10 cellular contexts compared by ENCODE assay signal in the genomic region with DNA sequence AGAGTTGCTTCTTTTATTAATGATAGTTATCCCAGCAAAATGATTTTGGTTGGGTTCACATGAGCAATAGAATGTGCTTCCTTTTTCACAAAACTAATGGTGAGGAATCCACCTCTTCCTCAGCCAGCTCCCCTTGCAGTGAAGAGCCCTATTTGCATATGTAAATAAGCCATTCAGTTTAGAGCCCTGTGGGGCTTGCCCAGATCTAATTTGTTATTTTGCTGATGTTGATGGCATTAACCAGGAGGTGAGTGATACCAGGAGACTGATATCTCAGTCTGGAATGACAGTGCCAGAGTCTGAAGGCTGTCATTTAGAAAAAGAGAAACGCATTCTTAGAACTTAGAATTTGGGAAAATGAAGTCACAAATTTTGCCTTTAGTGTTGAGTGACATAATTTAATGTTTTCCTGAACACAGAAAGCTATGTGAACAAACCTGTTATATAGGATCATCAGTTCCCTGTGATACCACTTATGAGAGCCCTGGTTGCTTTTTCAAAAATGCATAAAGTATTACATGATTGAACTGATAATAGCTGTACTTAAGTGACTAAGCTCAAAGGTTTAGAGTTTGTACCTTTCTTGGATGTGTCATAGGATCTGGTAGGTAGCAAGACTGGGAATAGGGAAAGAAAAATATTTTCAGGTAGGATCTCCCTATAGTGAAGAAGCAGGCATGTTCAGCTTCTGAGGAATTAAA.
"Had no signal": no experiment of that assay in that cellular context is flagged by ENCODE, and none has a peak within 500 bp of the region (broad histone marks: within the 10 kb centered on the region; RNA-seq: fewer than 3 reads in every experiment).

No MANE protein-coding gene starts in this region.

- H3K4me3 ChIP-seq: right atrium auricular region, transverse colon had no signal

- H3K27ac ChIP-seq: right atrium auricular region, transverse colon had no signal

- H3K4me1 Mint-ChIP-seq: activated CD4-positive, alpha-beta T cell treated with anti-CD3 and anti-CD28 coated beads, Interleukin-2, amount 10 ng/mL, durations not matched to agents 7 days and 5 days; natural killer cell had no signal

- H3K27me3 ChIP-seq: right atrium auricular region, transverse colon had no signal

- ATAC-seq: natural killer cell; stimulated activated naive CD8-positive, alpha-beta T cell treated with anti-CD3 and anti-CD28 coated beads, Interleukin-15, Interleukin-2, amounts not matched to agents 100 U/mL and 50 U/mL, for 24 hours had no signal

- DNase-seq: activated CD4-positive, alpha-beta T cell treated with anti-CD3 and anti-CD28 coated beads, Interleukin-2, amount 10 ng/mL, durations not matched to agents 7 days and 5 days; activated CD8-positive, alpha-beta memory T cell treated with anti-CD3 and anti-CD28 coated beads for 24 hours; activated naive CD4-positive, alpha-beta T cell treated with anti-CD3 and anti-CD28 coated beads, Interleukin-2, amount 50 U/mL, for 16 hours; natural killer cell; stimulated activated CD4-positive, alpha-beta T cell treated with anti-CD3 and anti-CD28 coated beads, Interleukin-15, amount 100 ng/mL, for 24 hours; stimulated activated CD4-positive, alpha-beta T cell treated with anti-CD3 and anti-CD28 coated beads, Interleukin-4, amount 100 ng/mL, for 24 hours; stimulated activated naive CD8-positive, alpha-beta T cell treated with anti-CD3 and anti-CD28 coated beads, Interleukin-15, Interleukin-2, amounts not matched to agents 100 U/mL and 50 U/mL, for 24 hours; T-helper 2 cell; transverse colon had no signal

- H3K27ac Mint-ChIP-seq: activated CD4-positive, alpha-beta T cell treated with anti-CD3 and anti-CD28 coated beads, Interleukin-2, amount 10 ng/mL, durations not matched to agents 7 days and 5 days; natural killer cell had no signal

- H3K36me3 Mint-ChIP-seq: natural killer cell had no signal

- H3K4me1 ChIP-seq: transverse colon had no signal

- H3K9me3 ChIP-seq: right atrium auricular region, transverse colon had no signal

- H3K9me3 Mint-ChIP-seq: activated CD4-positive, alpha-beta T cell treated with anti-CD3 and anti-CD28 coated beads, Interleukin-2, amount 10 ng/mL, durations not matched to agents 7 days and 5 days; natural killer cell had no signal

- H3K36me3 ChIP-seq: right atrium auricular region, transverse colon had no signal

- H3K4me3 Mint-ChIP-seq: activated CD4-positive, alpha-beta T cell treated with anti-CD3 and anti-CD28 coated beads, Interleukin-2, amount 10 ng/mL, durations not matched to agents 7 days and 5 days; natural killer cell had no signal
